Comparison of ENCODE assay signal across 8 cellular contexts in genomic region chr5:33969572-33970452, GRCh38. TPM values are rescaled to one million over a fixed set of nuclear protein-coding genes. Genes with fewer than 3 reads are reported as not detected.
DNase-seq lines count a peak whose midpoint lies in the region; ATAC-seq and TF ChIP-seq lines count a peak whose summit lies in the region.

No MANE protein-coding gene starts in this region.

- no peaks in the 10 kb centered on the region for H3K36me3 ChIP-seq in SK-N-SH (replicated peaks in 1 of 2; ENCODE audit: control insufficient read depth in 1 of 2, insufficient read depth in 2 of 2, low read length in 1 of 2)
- no peaks in the 10 kb centered on the region for H3K36me3 ChIP-seq in neuronal stem cell (replicated peaks in 1 of 2; ENCODE audit: control insufficient read depth in 2 of 2, insufficient read depth in 2 of 2, low read length in 2 of 2)

- no peak overlapping the region for H3K23ac ChIP-seq in neuronal stem cell (ENCODE audit: low read depth, low read length, poor library complexity)

- H3K9me2 ChIP-seq in SK-N-SH = no peaks in the 10 kb centered on the region

- H3K9me3 Mint-ChIP-seq in activated naive CD8-positive, alpha-beta T cell treated with anti-CD3 and anti-CD28 coated beads for 36 hours = no peaks in the 10 kb centered on the region

- DNase-seq in GM10248 (ENCODE audit: extremely low spot score) (peak; percentile 71), HuH-7.5 (ENCODE audit: low spot score) (peak; percentile 75), SK-N-SH (peak; percentile 32), fibroblast of mammary gland (ENCODE audit: low read depth) (peak; percentile 69), neuronal stem cell (ENCODE audit: low spot score) (peak; percentile 36)
- DNase-seq in activated naive CD8-positive, alpha-beta T cell treated with anti-CD3 and anti-CD28 coated beads for 36 hours = no peak

- H4K20me1 ChIP-seq in SK-N-SH (ENCODE audit: insufficient read depth) = no peaks in the 10 kb centered on the region

- no peak overlapping the region for H3K18ac ChIP-seq in neuronal stem cell (ENCODE audit: low read length)

- H3F3A ChIP-seq in SK-N-SH (replicated peaks; ENCODE audit: insufficient read depth) = no peaks in the 10 kb centered on the region

- no peaks in the 10 kb centered on the region for H3K79me1 ChIP-seq in neuronal stem cell (ENCODE audit: low read depth, low read length)

- no peak overlapping the region for H3K27ac Mint-ChIP-seq in activated naive CD8-positive, alpha-beta T cell treated with anti-CD3 and anti-CD28 coated beads for 36 hours

- peaks cover 12% of the 10 kb centered on the region for H3K4me1 Mint-ChIP-seq in activated naive CD8-positive, alpha-beta T cell treated with anti-CD3 and anti-CD28 coated beads for 36 hours

- H3K4ac ChIP-seq in neuronal stem cell (ENCODE audit: low read length) = no peak overlapping the region

- TF ChIP-seq EP300 in SK-N-SH (IDR thresholded peaks at IDR 0.05; ENCODE audit: borderline replicate concordance in 1 of 2, low read depth in 1 of 2, low read length in 1 of 2) = no peak

- peak; percentile 66 for TF ChIP-seq RAD21 in SK-N-SH (IDR thresholded peaks at IDR 0.05; ENCODE audit: low read length)

- CTCF ChIA-PET in GM10248 (lab: Yijun Ruan, JAX) (interaction anchor here (0.6 to 5.1 kb wide), 41 partner anchors 8 to 546 kb away, joined by 3 to 40 read pairs (median 5); partner anchors contain the start of genes RXFP3, SLC45A2 and TARS1), SK-N-SH (lab: Yijun Ruan, JAX) (interaction anchor here (0.6 to 2.8 kb wide), 16 partner anchors 8 to 1185 kb away, joined by 3 to 15 read pairs (median 3); no protein-coding TSS in a partner anchor)

- H2AK5ac ChIP-seq in neuronal stem cell (ENCODE audit: low read depth, low read length) = no peak overlapping the region

- no peaks in the 10 kb centered on the region for H3K79me2 ChIP-seq in SK-N-SH (ENCODE audit: insufficient read depth)

- H3K4me3 ChIP-seq in SK-N-SH (ENCODE audit: low read depth in 2 of 2, low read length in 1 of 2) = no peak overlapping the region; a peak in 1 of 4 replicates
- no peak overlapping the region for H3K4me3 ChIP-seq in fibroblast of mammary gland (ENCODE audit: control insufficient read depth, low read depth, low read length)
- H3K4me3 ChIP-seq in neuronal stem cell (ENCODE audit: low read length in 2 of 2) = no peak overlapping the region

- no peak overlapping the region for H2AFZ ChIP-seq in SK-N-SH (ENCODE audit: low read depth)
- H2AFZ ChIP-seq in neuronal stem cell (ENCODE audit: low read length) = peak overlapping the region; percentile 60

- WGBS in SK-N-SH (ENCODE audit: low lambda C conversion rate) = 46% methylated on average over 10 of the region's 10 CpGs
- no CpG with 5 or more reads among the region's 10 CpGs for WGBS in neuronal stem cell (ENCODE audit: extremely low coverage in 2 of 2, insufficient read length in 2 of 2, insufficient replicate concordance in 1 of 2), 2 donors

- H3K36me3 Mint-ChIP-seq in activated naive CD8-positive, alpha-beta T cell treated with anti-CD3 and anti-CD28 coated beads for 36 hours = no peaks in the 10 kb centered on the region

- H3K9me3 ChIP-seq in SK-N-SH = no peaks in the 10 kb centered on the region
- no peaks in the 10 kb centered on the region for H3K9me3 ChIP-seq in neuronal stem cell (replicated peaks in 1 of 2; ENCODE audit: control insufficient read depth in 2 of 2, insufficient read depth in 1 of 2, low read depth in 1 of 2, low read length in 2 of 2)

- H3K4me1 ChIP-seq in SK-N-SH (ENCODE audit: control insufficient read depth in 1 of 2, insufficient read depth in 2 of 2, low read depth in 1 of 2, low read length in 1 of 2) (peaks cover 0 to 7% of the 10 kb centered on the region in 2 experiments; a peak in 1 of 4 replicates), neuronal stem cell (ENCODE audit: control insufficient read depth in 2 of 2, insufficient read depth in 1 of 2, low read depth in 1 of 2, low read length in 2 of 2) (no peaks in the 10 kb centered on the region)

- H4K91ac ChIP-seq in neuronal stem cell (ENCODE audit: low read depth, low read length, poor library complexity) = no peak overlapping the region

- ATAC-seq in GM21390 (IDR thresholded peaks at IDR 0.05; ENCODE audit: unreplicated experiment) (peak; percentile 68), GM21825 (IDR thresholded peaks at IDR 0.05; ENCODE audit: unreplicated experiment) (no peak)

- H3K4me3 Mint-ChIP-seq in activated naive CD8-positive, alpha-beta T cell treated with anti-CD3 and anti-CD28 coated beads for 36 hours = no peak overlapping the region

- H2BK12ac ChIP-seq in neuronal stem cell (ENCODE audit: low read length) = no peak overlapping the region

- POLR2A ChIA-PET in GM10248 (lab: Yijun Ruan, JAX) = no interaction called here
- POLR2A ChIA-PET in SK-N-SH (lab: Yijun Ruan, JAX) = no interaction called here

- peaks cover under 1% of the 10 kb centered on the region for H3K27me3 Mint-ChIP-seq in activated naive CD8-positive, alpha-beta T cell treated with anti-CD3 and anti-CD28 coated beads for 36 hours

- H2BK15ac ChIP-seq in neuronal stem cell (ENCODE audit: low read length) = no peak overlapping the region

- H3K27ac ChIP-seq in SK-N-SH (ENCODE audit: low read depth in 2 of 2, low read length in 1 of 2) (no peak overlapping the region), neuronal stem cell (replicated peaks; ENCODE audit: low read length) (no peak overlapping the region)

- H3K9ac ChIP-seq in SK-N-SH (no peak overlapping the region), neuronal stem cell (ENCODE audit: low read depth, low read length, poor library complexity) (no peak overlapping the region)

- TF ChIP-seq CTCF in GM10248 (IDR thresholded peaks at IDR 0.05; ENCODE audit: control extremely low read depth, extremely low read depth, low read depth, missing control alignments) = peak; percentile 91
- peak; percentile 68 for TF ChIP-seq CTCF in SK-N-SH (IDR thresholded peaks at IDR 0.05)
- TF ChIP-seq CTCF in fibroblast of mammary gland (conservative IDR thresholded peaks at IDR 0.05; ENCODE audit: control insufficient read depth, insufficient read depth, low read depth, low read length) = peak; percentile 96

- no peak overlapping the region for H3K14ac ChIP-seq in neuronal stem cell (ENCODE audit: low read length)

- no peaks in the 10 kb centered on the region for H3K27me3 ChIP-seq in SK-N-SH (ENCODE audit: insufficient read depth)
- no peaks in the 10 kb centered on the region for H3K27me3 ChIP-seq in neuronal stem cell (ENCODE audit: control insufficient read depth in 3 of 3, insufficient read depth in 3 of 3, low read depth in 1 of 3, low read length in 3 of 3)

- no peak overlapping the region for H4K8ac ChIP-seq in neuronal stem cell (ENCODE audit: low read depth, low read length)

- no peak overlapping the region for H2BK120ac ChIP-seq in neuronal stem cell (ENCODE audit: low read depth, low read length)

- H3K4me2 ChIP-seq in SK-N-SH (no peak overlapping the region), neuronal stem cell (ENCODE audit: insufficient read depth, low read length, poor library complexity, severe bottlenecking) (no peak overlapping the region)

- H2BK5ac ChIP-seq in neuronal stem cell (ENCODE audit: low read length) = no peak overlapping the region

TF ChIP-seq in SK-N-SH, 30 proteins besides CTCF, POLR2A, EP300 and RAD21:
- TF ChIP-seq MXI1 (IDR thresholded peaks at IDR 0.05; ENCODE audit: low read depth, low read length) (no peak), SMC3 (IDR thresholded peaks at IDR 0.05; ENCODE audit: low read depth, low read length) (peak; percentile 52)

RNA-seq across cellular contexts. Expression of gene SLC45A2, which starts 14.7 kb away (rescaled TPM):
- polyA plus RNA-seq in SK-N-SH (2012; rRNA removed) = 0.02 TPM in 1 of 2 replicates, not detected in the other
- 0.01 TPM in 1 of 2 replicates, not detected in the other for polyA plus RNA-seq in SK-N-SH (2012; cell fraction: cytosol; rRNA removed)
- polyA plus RNA-seq in SK-N-SH (2012; cell fraction: nucleus; rRNA removed) = 0.12 and 0.15 TPM in 2 replicates
- 0.01 TPM for polyA plus RNA-seq in neuronal stem cell (2013, experiment 1 of 2)
- polyA plus RNA-seq in neuronal stem cell (2013, experiment 2 of 2) = not detected
- not detected for total RNA-seq in activated naive CD8-positive, alpha-beta T cell treated with anti-CD3 and anti-CD28 coated beads for 36 hours

RNA-seq across cellular contexts. Expression of gene RXFP3, which starts 33.6 kb away (rescaled TPM):
- 0.05 TPM in 1 of 2 replicates, not detected in the other for polyA plus RNA-seq in SK-N-SH (2012; rRNA removed)
- polyA plus RNA-seq in SK-N-SH (2012; cell fraction: cytosol; rRNA removed) = not detected in 2 replicates
- polyA plus RNA-seq in SK-N-SH (2012; cell fraction: nucleus; rRNA removed) = 0.04 TPM in 1 of 2 replicates, not detected in the other
- not detected for polyA plus RNA-seq in neuronal stem cell (2013, experiment 1 of 2)
- polyA plus RNA-seq in neuronal stem cell (2013, experiment 2 of 2) = not detected
- not detected for total RNA-seq in activated naive CD8-positive, alpha-beta T cell treated with anti-CD3 and anti-CD28 coated beads for 36 hours

RNA-seq across cellular contexts. Expression of gene AMACR, which starts 38.0 kb away (rescaled TPM):
- polyA plus RNA-seq in SK-N-SH (2012; rRNA removed) = 11.8 and 14.0 TPM in 2 replicates
- polyA plus RNA-seq in SK-N-SH (2012; cell fraction: cytosol; rRNA removed) = 13.0 and 14.4 TPM in 2 replicates
- polyA plus RNA-seq in SK-N-SH (2012; cell fraction: nucleus; rRNA removed) = 6.7 and 9.7 TPM in 2 replicates
- 12.3 TPM for polyA plus RNA-seq in neuronal stem cell (2013, experiment 1 of 2)
- polyA plus RNA-seq in neuronal stem cell (2013, experiment 2 of 2) = 12.1 TPM
- total RNA-seq in activated naive CD8-positive, alpha-beta T cell treated with anti-CD3 and anti-CD28 coated beads for 36 hours = 10 to 100 TPM in 1 of 2 experiments, 1 to 10 TPM in 1; 9.7 to 10.5 TPM
